ENCODE assay signal across 8 cellular contexts in the genomic region with DNA sequence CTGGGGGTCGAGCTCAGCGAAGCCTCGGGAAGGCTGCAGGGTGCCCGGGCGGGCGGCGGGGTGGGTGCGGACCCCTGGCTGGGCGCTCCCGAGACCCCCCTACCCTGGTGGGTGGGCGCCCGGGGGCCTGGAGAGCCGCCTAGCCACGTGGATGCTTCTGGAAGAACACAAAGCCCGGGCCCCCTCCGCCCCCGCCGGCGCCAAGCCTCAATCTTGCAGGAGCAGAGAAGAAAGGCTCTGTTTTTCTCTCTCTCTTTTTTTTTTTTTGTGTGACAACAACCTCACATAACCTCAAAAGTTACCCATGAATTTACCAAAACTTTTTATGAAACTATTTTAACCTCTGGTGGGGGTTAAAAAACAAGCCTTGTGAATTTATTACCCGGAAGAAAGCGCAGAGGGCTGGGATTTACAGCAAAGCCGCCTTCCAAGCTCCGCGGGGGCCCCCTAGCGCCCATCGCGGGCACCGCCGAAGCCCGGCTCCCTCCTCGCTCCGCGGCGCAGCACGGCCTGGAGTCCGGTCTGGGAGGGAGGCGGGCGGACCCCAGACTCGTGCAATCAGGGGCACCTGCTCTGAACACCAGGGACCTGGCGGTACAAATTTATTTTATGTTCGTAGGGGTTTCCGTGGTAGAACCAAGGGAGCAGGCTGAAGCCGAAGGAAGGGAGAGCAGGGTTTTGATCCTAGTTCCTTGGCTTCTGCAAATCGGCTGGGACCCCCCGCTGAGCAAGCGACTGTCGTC. TPM values are rescaled to one million over a fixed set of nuclear protein-coding genes. Genes with fewer than 3 reads are reported as not detected.
DNase-seq lines count a peak whose midpoint lies in the region; ATAC-seq, FAIRE-seq and TF ChIP-seq lines count a peak whose summit lies in the region.

No MANE protein-coding gene starts in this region.

- H3K9me3 ChIP-seq in pancreas, result no peaks in the 10 kb centered on the region
- no peaks in the 10 kb centered on the region for H3K9me3 ChIP-seq in thymus (ENCODE audit: control insufficient read depth)

- H3K27ac Mint-ChIP-seq in activated naive CD8-positive, alpha-beta T cell treated with anti-CD3 and anti-CD28 coated beads for 36 hours, result peak overlapping the region; percentile 64

- peak overlapping the region; percentile 49 to 65 (median 52) for H3K4me3 ChIP-seq in pancreas
- H3K4me3 ChIP-seq in thymus (ENCODE audit: low read length), result peak overlapping the region; percentile 63

- peak; percentile 80 for ATAC-seq in GM21515 (IDR thresholded peaks at IDR 0.05; ENCODE audit: unreplicated experiment)
- peak; percentile 88 for ATAC-seq in Right ventricle myocardium inferior
- ATAC-seq in pancreas, result peak; percentile 97 to 99 (median 97)

- peaks cover 4% of the 10 kb centered on the region for H3K36me3 Mint-ChIP-seq in activated naive CD8-positive, alpha-beta T cell treated with anti-CD3 and anti-CD28 coated beads for 36 hours

- H3K27me3 ChIP-seq in pancreas (peaks cover 0 to 3% (median 0%) of the 10 kb centered on the region in 4 donors), thymus (ENCODE audit: control insufficient read depth, insufficient read depth) (peaks cover 20% of the 10 kb centered on the region)

- H3K27me3 Mint-ChIP-seq in activated naive CD8-positive, alpha-beta T cell treated with anti-CD3 and anti-CD28 coated beads for 36 hours, result peaks cover 3% of the 10 kb centered on the region

- H3K4me1 ChIP-seq in pancreas, result peaks cover 0 to 8% (median 0%) of the 10 kb centered on the region in 3 donors
- no peaks in the 10 kb centered on the region for H3K4me1 ChIP-seq in thymus (ENCODE audit: control insufficient read depth, insufficient read depth, low read length)

- H3K36me3 ChIP-seq in pancreas (no peaks in the 10 kb centered on the region), thymus (ENCODE audit: control insufficient read depth, insufficient read depth) (no peaks in the 10 kb centered on the region)

- peak; percentile 87 for DNase-seq in COLO829 (ENCODE audit: low spot score)
- peak; percentile 46 for DNase-seq in SKM-1 (lab: John Stamatoyannopoulos, UW; ENCODE audit: unreplicated experiment)
- peak; percentile 85 for DNase-seq in activated naive CD8-positive, alpha-beta T cell treated with anti-CD3 and anti-CD28 coated beads for 36 hours
- DNase-seq in Right ventricle myocardium inferior (ENCODE audit: missing footprints), result peak; percentile 89
- peak; percentile 66 to 97 (median 82) for DNase-seq in pancreas

- peak; percentile 96 for TF ChIP-seq CTCF in LNCAP (IDR thresholded peaks at IDR 0.05)
- peak; percentile 82 to 95 (median 92) for TF ChIP-seq CTCF in pancreas (IDR thresholded peaks at IDR 0.05)

- WGBS in pancreas, 2 donors, result 1% methylated on average over 47 of the region's 47 CpGs
- 1% methylated on average over 47 of the region's 47 CpGs for WGBS in thymus

- no peak for FAIRE-seq in pancreas (lab: Jason Lieb, UNC)

- H3K4me3 Mint-ChIP-seq in activated naive CD8-positive, alpha-beta T cell treated with anti-CD3 and anti-CD28 coated beads for 36 hours, result peak overlapping the region; percentile 70

- H3K27ac ChIP-seq in pancreas (peak overlapping the region in 2 of 4 donors; percentile 24 to 66), thymus (ENCODE audit: low read depth) (peak overlapping the region; percentile 61)

- no peaks in the 10 kb centered on the region for H3K9me3 Mint-ChIP-seq in activated naive CD8-positive, alpha-beta T cell treated with anti-CD3 and anti-CD28 coated beads for 36 hours

- H3K4me1 Mint-ChIP-seq in activated naive CD8-positive, alpha-beta T cell treated with anti-CD3 and anti-CD28 coated beads for 36 hours, result peaks cover 28% of the 10 kb centered on the region

- intact Hi-C loops in Right ventricle myocardium inferior (cut with DNase I), result loop anchor here (1.0 to 5.0 kb wide), 2 partner anchors 134 to 275 kb away; no protein-coding TSS in a partner anchor
- intact Hi-C loops in pancreas (cut with DNase I), result loop anchor here in 2 of 3 donors (5.0 to 10.0 kb wide), 3 partner anchors 138 to 350 kb away; no protein-coding TSS in a partner anchor

RNA-seq across cellular contexts. Expression of a gene that starts 58.8 kb away (rescaled TPM):
- total RNA-seq in activated naive CD8-positive, alpha-beta T cell treated with anti-CD3 and anti-CD28 coated beads for 36 hours, result 1 to 10 TPM; 6.5 to 6.9 TPM
- total RNA-seq in Right ventricle myocardium inferior, result 0.11 TPM
- under 1 TPM; 0.04 to 0.23 (median 0.13) TPM for total RNA-seq in pancreas
- polyA plus RNA-seq in pancreas, result under 1 TPM; 0.16 to 0.19 TPM
- 2.9 TPM for polyA plus RNA-seq in thymus
